Comparison of ENCODE assay signal across 9 cellular contexts in genomic region chr12:49675137-49675536, GRCh38. TPM values are rescaled to one million over a fixed set of nuclear protein-coding genes. Genes with fewer than 3 reads are reported as not detected.
A peak's percentile ranks its signal among the peaks of the same experiment; 100 is the strongest.
DNase-seq lines count a peak whose midpoint lies in the region; ATAC-seq and TF ChIP-seq lines count a peak whose summit lies in the region.
"Had no signal": no experiment of that assay in that cellular context is flagged by ENCODE, and none has a peak within 500 bp of the region (broad histone marks: within the 10 kb centered on the region; RNA-seq: fewer than 3 reads in every experiment).

No MANE protein-coding gene starts in this region.

- peaks cover 28% of the 10 kb centered on the region for H3K4me1 ChIP-seq in mesenchymal stem cell (ENCODE audit: control insufficient read depth, insufficient read depth, low read depth, low read length)
- H3K4me1 ChIP-seq in right lobe of liver = peaks cover 0 to 2% (median 0%) of the 10 kb centered on the region in 4 donors

- H3K36me3 Mint-ChIP-seq in HFFc6 (ENCODE audit: low read depth) = no peaks in the 10 kb centered on the region
- H3K36me3 Mint-ChIP-seq in stimulated activated naive CD8-positive, alpha-beta T cell treated with anti-CD3 and anti-CD28 coated beads, Interleukin-15, Interleukin-2, amounts not matched to agents 100 ng/mL and 50 ng/mL, for 24 hours (ENCODE audit: low read depth) = no peaks in the 10 kb centered on the region

- intact Hi-C loops in right lobe of liver (cut with DNase I) = no loop called here

- WGBS in mesenchymal stem cell = 92% methylated on average over 7 of the region's 7 CpGs
- WGBS in right lobe of liver (ENCODE audit: insufficient coverage, low coverage, low lambda C conversion rate, missing lambda C conversion rate) = 56% methylated on average over 4 of the region's 7 CpGs

- H3K79me1 ChIP-seq in mesenchymal stem cell (replicated peaks; ENCODE audit: low read length, poor library complexity, severe bottlenecking) = peaks cover 39% of the 10 kb centered on the region

- H3K4me3 ChIP-seq in mesenchymal stem cell (ENCODE audit: insufficient read depth in 1 of 2, low read depth in 1 of 2, low read length in 2 of 2) (no peak overlapping the region), right lobe of liver (no peak overlapping the region)

- no peak for TF ChIP-seq CTCF in HFFc6 (IDR thresholded peaks at IDR 0.05)
- no peak for TF ChIP-seq CTCF in right lobe of liver (IDR thresholded peaks at IDR 0.05)

- no peak for TF ChIP-seq POLR2A in right lobe of liver (IDR thresholded peaks at IDR 0.05)

- H3K27ac ChIP-seq in mesenchymal stem cell (ENCODE audit: low read length, poor library complexity, severe bottlenecking) (no peak overlapping the region), right lobe of liver (peak overlapping the region in 1 of 3 donors; percentile 66)

- no peak overlapping the region for H3K23ac ChIP-seq in mesenchymal stem cell (ENCODE audit: low read length in 2 of 2)

- peak overlapping the region; percentile 87 for H3K9ac ChIP-seq in mesenchymal stem cell (ENCODE audit: low read length)

- no peaks in the 10 kb centered on the region for H3K9me3 Mint-ChIP-seq in HFFc6
- no peaks in the 10 kb centered on the region for H3K9me3 Mint-ChIP-seq in stimulated activated naive CD8-positive, alpha-beta T cell treated with anti-CD3 and anti-CD28 coated beads, Interleukin-15, Interleukin-2, amounts not matched to agents 100 ng/mL and 50 ng/mL, for 24 hours

- H2BK5ac ChIP-seq in mesenchymal stem cell (ENCODE audit: low read depth, low read length, poor library complexity, severe bottlenecking) = no peak overlapping the region

- peak overlapping the region; percentile 8 to 80 for H2BK12ac ChIP-seq in mesenchymal stem cell (ENCODE audit: low read length in 2 of 2)

- H2AFZ ChIP-seq in mesenchymal stem cell (ENCODE audit: low read depth, low read length) = no peak overlapping the region

- H3K27me3 ChIP-seq in mesenchymal stem cell (ENCODE audit: control insufficient read depth in 1 of 2, insufficient read depth in 1 of 2, low read length in 2 of 2) (no peaks in the 10 kb centered on the region), right lobe of liver (no peaks in the 10 kb centered on the region)

- H3K4me3 Mint-ChIP-seq in HFFc6 = no peak overlapping the region
- peak overlapping the region; percentile 5 for H3K4me3 Mint-ChIP-seq in stimulated activated naive CD8-positive, alpha-beta T cell treated with anti-CD3 and anti-CD28 coated beads, Interleukin-15, Interleukin-2, amounts not matched to agents 100 ng/mL and 50 ng/mL, for 24 hours

- peak overlapping the region; percentile 28 to 31 for H3K18ac ChIP-seq in mesenchymal stem cell (ENCODE audit: low read depth in 1 of 2, low read length in 2 of 2)

- H3K9me3 ChIP-seq in mesenchymal stem cell (ENCODE audit: control insufficient read depth, low read length) (no peaks in the 10 kb centered on the region), right lobe of liver (no peaks in the 10 kb centered on the region)

- no peak for ATAC-seq in right lobe of liver

- no peaks in the 10 kb centered on the region for H3K36me3 ChIP-seq in mesenchymal stem cell (ENCODE audit: control insufficient read depth in 1 of 2, insufficient read depth in 2 of 2, low read depth in 1 of 2, low read length in 2 of 2)
- no peaks in the 10 kb centered on the region for H3K36me3 ChIP-seq in right lobe of liver

- H2BK15ac ChIP-seq in mesenchymal stem cell (ENCODE audit: low read depth, poor library complexity, severe bottlenecking) = peak overlapping the region; percentile 91

- H3K27me3 Mint-ChIP-seq in HFFc6 (ENCODE audit: insufficient read depth) = no peaks in the 10 kb centered on the region; the same call in 1 of the 2 replicates
- no peaks in the 10 kb centered on the region for H3K27me3 Mint-ChIP-seq in stimulated activated naive CD8-positive, alpha-beta T cell treated with anti-CD3 and anti-CD28 coated beads, Interleukin-15, Interleukin-2, amounts not matched to agents 100 ng/mL and 50 ng/mL, for 24 hours

- peak overlapping the region; percentile 90 for H3K27ac Mint-ChIP-seq in HFFc6
- peak overlapping the region; percentile 67 for H3K27ac Mint-ChIP-seq in stimulated activated naive CD8-positive, alpha-beta T cell treated with anti-CD3 and anti-CD28 coated beads, Interleukin-15, Interleukin-2, amounts not matched to agents 100 ng/mL and 50 ng/mL, for 24 hours

- DNase-seq in HFFc6 = no peak
- DNase-seq in astrocyte of the hippocampus (ENCODE audit: low read depth, low spot score) = peak; percentile 66
- no peak for DNase-seq in mesenchymal stem cell
- no peak for DNase-seq in right lobe of liver
- DNase-seq in HCEC 1CT = no peak
- no peak for DNase-seq in NCI-H2171 (lab: John Stamatoyannopoulos, UW)
- DNase-seq in stimulated activated naive CD4-positive, alpha-beta T cell treated with Interleukin-2 at 50 U/mL for 16 hours (lab: John Stamatoyannopoulos, UW) = no peak
- DNase-seq: NCI-H1105 had no signal

- no peak overlapping the region for H2BK120ac ChIP-seq in mesenchymal stem cell (ENCODE audit: low read depth, low read length)

- peak overlapping the region in 1 of 2 experiments; percentile 4 for H3K14ac ChIP-seq in mesenchymal stem cell (ENCODE audit: low read length in 2 of 2)

- no peak overlapping the region for H3K4me2 ChIP-seq in mesenchymal stem cell (ENCODE audit: low read length, poor library complexity, severe bottlenecking)

- no peak overlapping the region for H2AK5ac ChIP-seq in mesenchymal stem cell (ENCODE audit: low read length, severe bottlenecking)

- H4K8ac ChIP-seq in mesenchymal stem cell (ENCODE audit: low read length) = no peak overlapping the region

- H3K4ac ChIP-seq in mesenchymal stem cell (ENCODE audit: low read depth in 1 of 2, low read length in 2 of 2) = peak overlapping the region in 1 of 2 experiments; percentile 76

- peak overlapping the region; percentile 18 for H4K91ac ChIP-seq in mesenchymal stem cell (ENCODE audit: low read length)

- peaks cover 78% of the 10 kb centered on the region for H3K4me1 Mint-ChIP-seq in HFFc6 (ENCODE audit: low read depth)
- peaks cover 75% of the 10 kb centered on the region for H3K4me1 Mint-ChIP-seq in stimulated activated naive CD8-positive, alpha-beta T cell treated with anti-CD3 and anti-CD28 coated beads, Interleukin-15, Interleukin-2, amounts not matched to agents 100 ng/mL and 50 ng/mL, for 24 hours (ENCODE audit: low read depth)

RNA-seq across cellular contexts. Expression of gene FMNL3, which starts 32.1 kb away (rescaled TPM):
- total RNA-seq in HFFc6 (2021; fragmentation: NEBNext Ultra II Directional; extraction: Animal tissue kit (Norgen Biotek cat#: 25700)) = 10 to 100 TPM; 15.8 to 21.8 (median 19.5) TPM
- 17.7 TPM for polyA plus RNA-seq in mesenchymal stem cell (2013, experiment 1 of 2)
- polyA plus RNA-seq in mesenchymal stem cell (2013, experiment 2 of 2) = 19.1 TPM
- 1 to 10 TPM; 2.1 to 4.9 (median 2.9) TPM for total RNA-seq in right lobe of liver

RNA-seq across cellular contexts. Expression of gene PRPF40B, which starts 51.8 kb away (rescaled TPM):
- total RNA-seq in HFFc6 (2021; fragmentation: NEBNext Ultra II Directional; extraction: Animal tissue kit (Norgen Biotek cat#: 25700)) = 10 to 100 TPM; 10.3 to 11.9 (median 11.2) TPM
- polyA plus RNA-seq in mesenchymal stem cell (2013, experiment 1 of 2) = 6.3 TPM
- polyA plus RNA-seq in mesenchymal stem cell (2013, experiment 2 of 2) = 7.2 TPM
- 1 to 10 TPM; 4.7 to 8.2 (median 6.3) TPM for total RNA-seq in right lobe of liver
